9 cellular contexts compared by ENCODE assay signal in the genomic region with DNA sequence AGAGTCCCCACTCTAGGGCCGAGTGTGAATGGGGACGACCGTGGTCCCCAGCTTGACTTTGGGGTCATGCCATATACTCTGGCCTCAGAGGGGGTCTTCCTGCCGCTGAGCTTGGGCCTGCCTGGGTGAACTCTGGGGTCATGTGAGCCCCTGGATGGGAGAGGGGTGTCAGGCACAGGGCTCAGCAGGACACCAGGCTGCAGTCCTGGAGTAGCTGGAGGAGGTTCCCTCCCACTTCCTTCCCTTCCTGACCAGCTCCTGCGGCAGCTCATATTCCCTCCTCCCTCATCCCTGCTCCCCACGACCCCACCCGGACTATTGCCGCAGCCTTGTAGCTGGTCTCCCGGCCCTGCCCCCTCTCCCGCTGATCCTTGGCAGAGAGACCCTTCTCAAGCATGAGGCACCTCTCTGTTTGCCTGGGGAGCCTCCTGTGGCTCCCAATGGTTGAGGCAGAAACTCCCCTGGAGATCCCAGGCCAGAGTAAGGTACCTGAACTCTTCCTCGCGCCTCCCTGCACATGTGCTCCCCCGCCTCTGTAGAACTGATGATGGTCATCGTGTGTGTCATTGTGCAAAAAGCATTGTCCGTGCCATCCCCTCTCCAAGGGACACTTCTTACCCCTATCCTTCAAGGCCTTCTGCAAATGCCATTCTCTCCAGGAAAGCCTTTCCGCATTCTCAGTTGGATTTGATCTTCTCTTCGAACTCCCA. TPM values are rescaled to one million over a fixed set of nuclear protein-coding genes. Genes with fewer than 3 reads are reported as not detected.
DNase-seq lines count a peak whose midpoint lies in the region; ATAC-seq and TF ChIP-seq lines count a peak whose summit lies in the region.
"Had no signal": no experiment of that assay in that cellular context is flagged by ENCODE, and none has a peak within 500 bp of the region (broad histone marks: within the 10 kb centered on the region; RNA-seq: fewer than 3 reads in every experiment).

No MANE protein-coding gene starts in this region.

- 78 to 82% methylated on average over 13 to 15 of the region's 17 CpGs for WGBS in thyroid gland, 2 donors

- H3K4me1 ChIP-seq in mononuclear cell (ENCODE audit: insufficient read depth, low read length) = peaks cover 91% of the 10 kb centered on the region
- H3K4me1 ChIP-seq in thyroid gland = peaks cover 4 to 22% of the 10 kb centered on the region in 2 donors

- intact Hi-C loops in thyroid gland (cut with DNase I) = no loop called here

- DNase-seq in activated CD8-positive, alpha-beta memory T cell treated with anti-CD3 and anti-CD28 coated beads, Interleukin-2, amount 10 ng/mL, durations not matched to agents 7 days and 5 days = no peak
- no peak for DNase-seq in activated CD8-positive, alpha-beta memory T cell treated with anti-CD3 and anti-CD28 coated beads, Interleukin-2, amount 50 U/mL, for 4 hours
- no peak for DNase-seq in central memory CD8-positive, alpha-beta T cell (ENCODE audit: low spot score in 2 of 2)
- no peak for DNase-seq in thyroid gland
- DNase-seq in HT-29 (ENCODE audit: low spot score) = no peak
- no peak for DNase-seq in HEK293T (ENCODE audit: extremely low spot score)
- DNase-seq: hippocampal formation had no signal

- peak overlapping the region; percentile 100 for H3K4me3 Mint-ChIP-seq in activated CD8-positive, alpha-beta memory T cell treated with anti-CD3 and anti-CD28 coated beads, Interleukin-2, amount 10 ng/mL, durations not matched to agents 7 days and 5 days
- peak overlapping the region; percentile 100 for H3K4me3 Mint-ChIP-seq in central memory CD8-positive, alpha-beta T cell

- H3K4me3 ChIP-seq in mononuclear cell (ENCODE audit: low read length) (peak overlapping the region; percentile 90), thyroid gland (replicated peaks in 1 of 3) (peak overlapping the region in 1 of 3 donors; percentile 66)

- CTCF ChIA-PET in activated CD8-positive, alpha-beta memory T cell treated with anti-CD3 and anti-CD28 coated beads, Interleukin-2, amount 10 ng/mL, durations not matched to agents 7 days and 5 days (lab: Charles Lee) = interaction anchor here (1.1 to 6.8 kb wide), 5 partner anchors 9 to 44 kb away, joined by 3 to 33 read pairs (median 13); no protein-coding TSS in a partner anchor
- CTCF ChIA-PET in HEK293T (lab: Yijun Ruan, JAX) = no interaction called here

- H3K9me3 Mint-ChIP-seq in activated CD8-positive, alpha-beta memory T cell treated with anti-CD3 and anti-CD28 coated beads, Interleukin-2, amount 10 ng/mL, durations not matched to agents 7 days and 5 days (ENCODE audit: low read depth) = no peaks in the 10 kb centered on the region
- H3K9me3 Mint-ChIP-seq in central memory CD8-positive, alpha-beta T cell = no peaks in the 10 kb centered on the region

- no peak for TF ChIP-seq POLR2A in thyroid gland (IDR thresholded peaks at IDR 0.05)

- peak overlapping the region; percentile 94 for H3K27ac Mint-ChIP-seq in activated CD8-positive, alpha-beta memory T cell treated with anti-CD3 and anti-CD28 coated beads, Interleukin-2, amount 10 ng/mL, durations not matched to agents 7 days and 5 days
- peak overlapping the region; percentile 100 for H3K27ac Mint-ChIP-seq in central memory CD8-positive, alpha-beta T cell (ENCODE audit: low read depth)

- no peak for ATAC-seq in activated CD8-positive, alpha-beta memory T cell treated with anti-CD3 and anti-CD28 coated beads, Interleukin-2, amount 10 ng/mL, durations not matched to agents 7 days and 5 days
- ATAC-seq in central memory CD8-positive, alpha-beta T cell (replicated peaks; ENCODE audit: extremely low read depth, poor library complexity, severe bottlenecking) = no peak
- ATAC-seq in GM18907 (IDR thresholded peaks at IDR 0.05; ENCODE audit: unreplicated experiment) = no peak

- H3K27me3 Mint-ChIP-seq in activated CD8-positive, alpha-beta memory T cell treated with anti-CD3 and anti-CD28 coated beads, Interleukin-2, amount 10 ng/mL, durations not matched to agents 7 days and 5 days = no peaks in the 10 kb centered on the region
- no peaks in the 10 kb centered on the region for H3K27me3 Mint-ChIP-seq in central memory CD8-positive, alpha-beta T cell

- H3K36me3 ChIP-seq in thyroid gland = no peaks in the 10 kb centered on the region

- no peak for TF ChIP-seq CTCF in thyroid gland (IDR thresholded peaks at IDR 0.05)

- H3K9me3 ChIP-seq in mononuclear cell (ENCODE audit: low read depth, low read length) (no peaks in the 10 kb centered on the region), thyroid gland (no peaks in the 10 kb centered on the region)

- H3K27ac ChIP-seq in thyroid gland = peak overlapping the region in 2 of 3 donors; percentile 64 to 71

- POLR2A ChIA-PET in HEK293T (lab: Yijun Ruan, JAX) = no interaction called here

- H3K4me1 Mint-ChIP-seq in activated CD8-positive, alpha-beta memory T cell treated with anti-CD3 and anti-CD28 coated beads, Interleukin-2, amount 10 ng/mL, durations not matched to agents 7 days and 5 days = peaks cover 75% of the 10 kb centered on the region
- H3K4me1 Mint-ChIP-seq in central memory CD8-positive, alpha-beta T cell = peaks cover 86% of the 10 kb centered on the region

- H3K27me3 ChIP-seq in mononuclear cell (ENCODE audit: insufficient read depth, low read length) = no peaks in the 10 kb centered on the region
- no peaks in the 10 kb centered on the region for H3K27me3 ChIP-seq in thyroid gland

- peaks cover 47% of the 10 kb centered on the region for H3K36me3 Mint-ChIP-seq in activated CD8-positive, alpha-beta memory T cell treated with anti-CD3 and anti-CD28 coated beads, Interleukin-2, amount 10 ng/mL, durations not matched to agents 7 days and 5 days
- H3K36me3 Mint-ChIP-seq in central memory CD8-positive, alpha-beta T cell (ENCODE audit: insufficient read depth) = peaks cover 26% of the 10 kb centered on the region

TF ChIP-seq in HEK293T, 16 proteins besides CTCF, POLR2A, EP300 and RAD21:
- TF ChIP-seq TARDBP (IDR thresholded peaks at IDR 0.05) = no peak
- TF ChIP-seq L3MBTL2 (conservative IDR thresholded peaks at IDR 0.05) = no peak
- TF ChIP-seq ELF4 (IDR thresholded peaks at IDR 0.05) = no peak
- no peak for TF ChIP-seq FOXM1 (IDR thresholded peaks at IDR 0.05; ENCODE audit: borderline replicate concordance)
- no peak for TF ChIP-seq SUZ12 (IDR thresholded peaks at IDR 0.05)
- TF ChIP-seq SP1 (IDR thresholded peaks at IDR 0.05) = no peak
- no peak for TF ChIP-seq HDGF (IDR thresholded peaks at IDR 0.05; ENCODE audit: borderline replicate concordance)
- TF ChIP-seq, protein P1, sequence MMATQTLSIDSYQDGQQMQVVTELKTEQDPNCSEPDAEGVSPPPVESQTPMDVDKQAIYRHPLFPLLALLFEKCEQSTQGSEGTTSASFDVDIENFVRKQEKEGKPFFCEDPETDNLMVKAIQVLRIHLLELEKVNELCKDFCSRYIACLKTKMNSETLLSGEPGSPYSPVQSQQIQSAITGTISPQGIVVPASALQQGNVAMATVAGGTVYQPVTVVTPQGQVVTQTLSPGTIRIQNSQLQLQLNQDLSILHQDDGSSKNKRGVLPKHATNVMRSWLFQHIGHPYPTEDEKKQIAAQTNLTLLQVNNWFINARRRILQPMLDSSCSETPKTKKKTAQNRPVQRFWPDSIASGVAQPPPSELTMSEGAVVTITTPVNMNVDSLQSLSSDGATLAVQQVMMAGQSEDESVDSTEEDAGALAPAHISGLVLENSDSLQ (IDR thresholded peaks at IDR 0.05) = no peak
- TF ChIP-seq BHLHE40 (IDR thresholded peaks at IDR 0.05; ENCODE audit: borderline replicate concordance) = no peak
- TF ChIP-seq FOXA1 (IDR thresholded peaks at IDR 0.05) = no peak

RNA-seq across cellular contexts. Expression of a gene that starts 1.8 kb away (rescaled TPM):
- 100 to 1,000 TPM; 294 to 370 TPM for total RNA-seq in activated CD8-positive, alpha-beta memory T cell treated with anti-CD3 and anti-CD28 coated beads, Interleukin-2, amount 10 ng/mL, durations not matched to agents 7 days and 5 days
- total RNA-seq in mononuclear cell (210 TPM), thyroid gland (10 to 100 TPM in 2 of 4 donors, 1 to 10 TPM in 2; 4.4 to 20.4 (median 9.0) TPM)
- total RNA-seq in HT-29 (2014; rRNA removed; shearing (Covaris generic)) = 0.08 TPM in 1 of 2 replicates, not detected in the other
